Comparison of ENCODE assay signal across 25 cellular contexts in the genomic region with DNA sequence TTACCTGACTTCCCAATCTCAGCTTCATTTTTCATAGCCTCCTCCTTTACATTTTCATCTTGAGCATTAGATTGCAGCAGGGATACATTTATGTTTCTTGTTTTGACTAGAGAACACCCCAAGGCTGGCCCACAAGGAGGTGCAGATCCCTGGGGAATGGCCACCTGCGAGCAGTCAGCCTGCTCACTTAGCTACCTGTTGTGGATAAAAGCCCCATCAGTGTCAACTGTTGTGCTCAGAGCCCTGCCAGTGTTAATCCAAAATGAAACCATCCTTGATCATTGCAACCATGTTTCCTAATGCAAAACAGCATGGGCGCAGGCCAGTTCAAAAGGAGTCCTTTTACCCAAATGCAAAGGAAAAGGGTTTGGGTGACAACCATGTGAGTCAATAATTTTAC. TPM values are rescaled to one million over a fixed set of nuclear protein-coding genes. Genes with fewer than 3 reads are reported as not detected.
"Had no signal": no experiment of that assay in that cellular context is flagged by ENCODE, and none has a peak within 500 bp of the region (broad histone marks: within the 10 kb centered on the region; RNA-seq: fewer than 3 reads in every experiment).

No MANE protein-coding gene starts in this region.

- DNase-seq: activated CD4-positive, alpha-beta memory T cell treated with anti-CD3 and anti-CD28 coated beads, Interleukin-2, amount 10 ng/mL, durations not matched to agents 7 days and 5 days; activated CD4-positive, alpha-beta T cell treated with anti-CD3 and anti-CD28 coated beads for 36 hours; activated CD4-positive, alpha-beta T cell treated with anti-CD3 and anti-CD28 coated beads, Interleukin-2, amount 50 U/mL, for 1 hour; activated gamma-delta T cell; activated naive CD4-positive, alpha-beta T cell treated with anti-CD3 and anti-CD28 coated beads for 36 hours; activated T-cell treated with anti-CD3 and anti-CD28 coated beads for 4 hours; activated T-cell treated with anti-CD3 and anti-CD28 coated beads, Interleukin-2, amount 50 U/mL, for 48 hours; amygdala; NCI-H1048; NCI-H146; NCI-H187 treated with DMSO at 0.1 percent for 48 hours; NCI-H2081 treated with DMSO at 0.1 percent for 48 hours; NCI-H345; NCI-H510A treated with DMSO at 0.1 percent for 48 hours; NCI-H69; SIG-M5; T-helper 2 cell; T1000 had no signal

- H3K27ac ChIP-seq: VCaP had no signal

- H3K27ac Mint-ChIP-seq: activated CD4-positive, alpha-beta memory T cell treated with anti-CD3 and anti-CD28 coated beads, Interleukin-2, amount 10 ng/mL, durations not matched to agents 7 days and 5 days; activated CD4-positive, alpha-beta T cell treated with anti-CD3 and anti-CD28 coated beads for 36 hours; activated naive CD4-positive, alpha-beta T cell treated with anti-CD3 and anti-CD28 coated beads for 36 hours; activated naive CD8-positive, alpha-beta T cell; activated T-helper 17 cell treated with anti-CD3 and anti-CD28 coated beads, Interleukin-2, amount 50 U/mL, for 72 hours; brain had no signal

- H3K27me3 Mint-ChIP-seq: activated CD4-positive, alpha-beta memory T cell treated with anti-CD3 and anti-CD28 coated beads, Interleukin-2, amount 10 ng/mL, durations not matched to agents 7 days and 5 days had no signal

- H3K4me3 Mint-ChIP-seq: activated CD4-positive, alpha-beta memory T cell treated with anti-CD3 and anti-CD28 coated beads, Interleukin-2, amount 10 ng/mL, durations not matched to agents 7 days and 5 days; activated CD4-positive, alpha-beta T cell treated with anti-CD3 and anti-CD28 coated beads for 36 hours; activated naive CD4-positive, alpha-beta T cell treated with anti-CD3 and anti-CD28 coated beads for 36 hours; activated naive CD8-positive, alpha-beta T cell; activated T-helper 17 cell treated with anti-CD3 and anti-CD28 coated beads, Interleukin-2, amount 50 U/mL, for 72 hours; brain; central memory CD8-positive, alpha-beta T cell had no signal

- H3K4me1 Mint-ChIP-seq: activated CD4-positive, alpha-beta memory T cell treated with anti-CD3 and anti-CD28 coated beads, Interleukin-2, amount 10 ng/mL, durations not matched to agents 7 days and 5 days; activated CD4-positive, alpha-beta T cell treated with anti-CD3 and anti-CD28 coated beads for 36 hours; activated T-helper 17 cell treated with anti-CD3 and anti-CD28 coated beads, Interleukin-2, amount 50 U/mL, for 72 hours; central memory CD8-positive, alpha-beta T cell had no signal

- H3K36me3 Mint-ChIP-seq: activated naive CD8-positive, alpha-beta T cell; brain had no signal

- ATAC-seq: activated CD4-positive, alpha-beta T cell treated with anti-CD3 and anti-CD28 coated beads for 36 hours; activated T-helper 17 cell treated with anti-CD3 and anti-CD28 coated beads, Interleukin-2, amount 50 U/mL, for 72 hours had no signal

- H3K9me3 Mint-ChIP-seq: activated CD4-positive, alpha-beta memory T cell treated with anti-CD3 and anti-CD28 coated beads, Interleukin-2, amount 10 ng/mL, durations not matched to agents 7 days and 5 days; activated naive CD4-positive, alpha-beta T cell treated with anti-CD3 and anti-CD28 coated beads for 36 hours; activated T-helper 17 cell treated with anti-CD3 and anti-CD28 coated beads, Interleukin-2, amount 50 U/mL, for 72 hours; central memory CD8-positive, alpha-beta T cell had no signal

RNA-seq across cellular contexts. Expression of a gene that starts 50.8 kb away (rescaled TPM):
- total RNA-seq: activated CD4-positive, alpha-beta memory T cell treated with anti-CD3 and anti-CD28 coated beads, Interleukin-2, amount 10 ng/mL, durations not matched to agents 7 days and 5 days; activated CD4-positive, alpha-beta T cell treated with anti-CD3 and anti-CD28 coated beads for 36 hours; activated CD8-positive, alpha-beta memory T cell treated with anti-CD3 and anti-CD28 coated beads for 36 hours; activated naive CD4-positive, alpha-beta T cell treated with anti-CD3 and anti-CD28 coated beads for 36 hours; LHCN-M2 had no signal
